In the genomic region with DNA sequence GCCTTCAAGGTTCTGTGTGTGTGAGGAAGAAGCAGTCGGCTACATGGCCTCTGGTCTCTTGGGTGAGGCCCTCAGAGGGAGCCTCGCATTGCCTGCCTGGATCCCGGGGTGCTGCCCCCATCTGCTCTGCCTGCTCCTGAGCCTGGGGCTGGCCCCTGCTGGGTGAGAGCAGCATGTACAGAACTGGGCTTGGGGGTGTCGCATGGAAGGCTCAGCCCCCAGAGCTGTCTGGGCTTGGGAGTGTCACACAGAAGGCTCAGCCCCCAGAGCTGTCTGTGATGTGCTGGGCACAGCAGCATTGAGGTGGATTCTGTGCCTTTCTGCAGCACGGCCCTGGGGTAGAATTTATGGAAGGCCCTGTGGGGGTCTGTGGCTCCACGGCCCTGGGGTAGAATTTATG, we compare ENCODE assay signal across 4 cellular contexts. TPM values are rescaled to one million over a fixed set of nuclear protein-coding genes. Genes with fewer than 3 reads are reported as not detected.
"Had no signal": no experiment of that assay in that cellular context is flagged by ENCODE, and none has a peak within 500 bp of the region (broad histone marks: within the 10 kb centered on the region; RNA-seq: fewer than 3 reads in every experiment).

No MANE protein-coding gene starts in this region.

RNA-seq across cellular contexts. Expression of a gene that starts 6.4 kb away (rescaled TPM):
- total RNA-seq: OCI-LY7, PC-3, PC-9, RPMI7951 had no signal
